ENCODE assay signal across 8 cellular contexts in genomic region chr6:131061771-131062160, GRCh38. TPM values are rescaled to one million over a fixed set of nuclear protein-coding genes. Genes with fewer than 3 reads are reported as not detected.
A peak's percentile ranks its signal among the peaks of the same experiment; 100 is the strongest.
DNase-seq lines count a peak whose midpoint lies in the region; ATAC-seq and TF ChIP-seq lines count a peak whose summit lies in the region.

No MANE protein-coding gene starts in this region.

- H3K36me3 Mint-ChIP-seq in Calu3 (ENCODE audit: insufficient read depth, unreplicated experiment) (peaks cover 42% of the 10 kb centered on the region), endothelial cell (ENCODE audit: low read depth, unreplicated experiment) (peaks cover 9% of the 10 kb centered on the region), osteocyte (ENCODE audit: unreplicated experiment) (peaks cover 6% of the 10 kb centered on the region)

- no peak overlapping the region for H3K27ac ChIP-seq in PC-3 (ENCODE audit: low read length)

- peak overlapping the region; percentile 92 for H3K27ac Mint-ChIP-seq in Calu3 (ENCODE audit: unreplicated experiment)
- peak overlapping the region; percentile 64 for H3K27ac Mint-ChIP-seq in endothelial cell (ENCODE audit: unreplicated experiment)
- H3K27ac Mint-ChIP-seq in osteocyte (ENCODE audit: unreplicated experiment): peak overlapping the region; percentile 88

- peak overlapping the region; percentile 73; the same call in 1 of the 2 replicates for H3K9ac ChIP-seq in PC-3 (ENCODE audit: low read length)

- H3K9me3 ChIP-seq in PC-3 (ENCODE audit: low read length): no peaks in the 10 kb centered on the region

- H3K4me1 ChIP-seq in PC-3 (ENCODE audit: insufficient read depth, low read length): peaks cover 44% of the 10 kb centered on the region

- no peaks in the 10 kb centered on the region for H4K20me1 ChIP-seq in PC-3 (ENCODE audit: low read length)

- peaks cover 61% of the 10 kb centered on the region for H3K79me2 ChIP-seq in PC-3 (ENCODE audit: low read length)

- H3K27me3 ChIP-seq in PC-3 (ENCODE audit: low read length): no peaks in the 10 kb centered on the region

- peak overlapping the region; percentile 87 for H3K4me3 ChIP-seq in PC-3 (ENCODE audit: low read length)

- no peak overlapping the region for H2AFZ ChIP-seq in PC-3 (ENCODE audit: low read length)

- DNase-seq in Calu3 (no peak), PC-3 (no peak), endothelial cell (ENCODE audit: low spot score) (no peak), osteocyte (ENCODE audit: extremely low spot score, unreplicated experiment) (no peak), HT-29 (ENCODE audit: low spot score) (no peak), NCI-H1930 (lab: John Stamatoyannopoulos, UW) (no peak), ecto neural progenitor cell (ENCODE audit: low spot score) (no peak), DMS 273 (lab: John Stamatoyannopoulos, UW; ENCODE audit: unreplicated experiment) (no peak)

- no peak for ATAC-seq in PC-3

- H3K9me3 Mint-ChIP-seq in Calu3 (ENCODE audit: low read depth, unreplicated experiment): no peaks in the 10 kb centered on the region
- no peaks in the 10 kb centered on the region for H3K9me3 Mint-ChIP-seq in endothelial cell (ENCODE audit: unreplicated experiment)
- H3K9me3 Mint-ChIP-seq in osteocyte (ENCODE audit: unreplicated experiment): peaks cover 6% of the 10 kb centered on the region

- BruUV-seq in Calu3 (replicated peaks; lab: Mats Ljungman, UMichigan) (no TSS peak), PC-3 (replicated peaks; lab: Mats Ljungman, UMichigan) (no TSS peak)

- peaks cover 1% of the 10 kb centered on the region; the same call in 1 of the 2 replicates for H3K36me3 ChIP-seq in PC-3 (ENCODE audit: low read depth, low read length)

- intact Hi-C loops in Calu3 (cut with micrococcal nuclease; ENCODE audit: unreplicated experiment) (loop anchor here (2.0 to 5.0 kb wide), 4 partner anchors 44 to 174 kb away; no protein-coding TSS in a partner anchor), PC-3 (cut with micrococcal nuclease) (loop anchor here (1.0 to 2.0 kb wide), 4 partner anchors 37 to 129 kb away; no protein-coding TSS in a partner anchor)

- no peaks in the 10 kb centered on the region for H3K9me2 ChIP-seq in PC-3 (replicated peaks; ENCODE audit: low read length)

- TF ChIP-seq CTCF in Calu3 (IDR thresholded peaks at IDR 0.05; ENCODE audit: unreplicated experiment) (no peak), PC-3 (conservative IDR thresholded peaks at IDR 0.05; ENCODE audit: low read depth, low read length) (no peak), endothelial cell (IDR thresholded peaks at IDR 0.05; ENCODE audit: unreplicated experiment) (no peak), osteocyte (IDR thresholded peaks at IDR 0.05) (no peak)

- POLR2A ChIA-PET in PC-3 (lab: Charles Lee; ENCODE audit: unreplicated experiment): no interaction called here

- H3K4me2 ChIP-seq in PC-3 (ENCODE audit: low read length): peak overlapping the region; percentile 90

- CTCF ChIA-PET in Calu3 (lab: Charles Lee) (interaction anchor here (0.6 to 1.9 kb wide), 3 partner anchors 12 to 162 kb away, joined by 3 to 5 read pairs (median 3); no protein-coding TSS in a partner anchor), PC-3 (lab: Charles Lee) (no interaction called here)

- H3K27me3 Mint-ChIP-seq in Calu3 (ENCODE audit: unreplicated experiment) (no peaks in the 10 kb centered on the region), endothelial cell (ENCODE audit: unreplicated experiment) (peaks cover 9% of the 10 kb centered on the region), osteocyte (ENCODE audit: unreplicated experiment) (no peaks in the 10 kb centered on the region)

- peak overlapping the region; percentile 85 for H3K4me3 Mint-ChIP-seq in Calu3 (ENCODE audit: low read depth, unreplicated experiment)
- peak overlapping the region; percentile 96 for H3K4me3 Mint-ChIP-seq in endothelial cell (ENCODE audit: unreplicated experiment)
- peak overlapping the region; percentile 82 for H3K4me3 Mint-ChIP-seq in osteocyte (ENCODE audit: unreplicated experiment)

- peaks cover 4% of the 10 kb centered on the region for H3F3A ChIP-seq in PC-3 (ENCODE audit: low read length, unreplicated experiment)

- peaks cover 66% of the 10 kb centered on the region for H3K4me1 Mint-ChIP-seq in Calu3 (ENCODE audit: low read depth, unreplicated experiment)
- H3K4me1 Mint-ChIP-seq in endothelial cell (ENCODE audit: unreplicated experiment): peaks cover 36% of the 10 kb centered on the region
- H3K4me1 Mint-ChIP-seq in osteocyte (ENCODE audit: unreplicated experiment): peaks cover 46% of the 10 kb centered on the region

RNA-seq across cellular contexts. Expression of gene EPB41L2, which starts 1.3 kb away (rescaled TPM):
- total RNA-seq in Calu3 (2022) (284 and 332 TPM in 2 replicates), PC-3 (2014; rRNA removed) (26.9 and 39.9 TPM in 2 replicates), endothelial cell (ENCODE audit: unreplicated experiment) (314 TPM), osteocyte (65.3 and 67.5 TPM in 2 replicates)
- 1.5 and 9.5 TPM in 2 replicates for total RNA-seq in HT-29 (2014; rRNA removed; shearing (Covaris generic))
